Comparison of ENCODE assay signal across 12 cellular contexts in the genomic region with DNA sequence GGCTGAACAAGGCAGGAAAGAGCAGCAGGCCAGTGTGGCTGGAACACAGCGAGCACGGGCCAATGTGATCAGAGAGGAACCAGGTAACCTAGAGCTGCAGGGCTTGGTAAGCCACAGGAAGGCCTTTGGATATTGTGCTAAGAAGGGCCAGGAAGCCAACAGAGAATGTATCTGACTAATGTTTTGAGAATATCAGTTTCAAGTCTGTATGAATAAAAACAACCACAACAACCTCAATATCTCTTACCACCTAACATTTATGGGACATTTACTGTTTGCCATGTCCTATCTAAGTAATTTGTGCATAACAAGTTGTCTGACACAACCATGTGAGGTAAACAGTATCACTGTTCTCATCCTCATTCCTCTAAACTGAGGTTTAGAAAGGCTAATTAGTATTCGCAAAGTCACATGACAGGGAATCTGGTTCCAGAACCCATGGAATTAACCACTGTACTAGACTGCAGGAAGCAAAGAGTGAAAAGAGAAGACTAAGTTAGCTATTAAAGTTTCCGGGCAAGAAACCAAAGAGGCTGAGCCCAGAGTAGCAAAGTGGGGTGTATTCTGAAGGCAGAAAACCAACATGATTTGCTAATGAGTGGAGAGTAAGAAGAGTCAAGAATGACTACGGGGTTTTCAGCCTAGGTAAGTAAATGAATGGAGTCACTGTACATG. TPM values are rescaled to one million over a fixed set of nuclear protein-coding genes. Genes with fewer than 3 reads are reported as not detected.
DNase-seq lines count a peak whose midpoint lies in the region; ATAC-seq and TF ChIP-seq lines count a peak whose summit lies in the region.
"Had no signal": no experiment of that assay in that cellular context is flagged by ENCODE, and none has a peak within 500 bp of the region (broad histone marks: within the 10 kb centered on the region; RNA-seq: fewer than 3 reads in every experiment).

No MANE protein-coding gene starts in this region.

- H3K27me3 Mint-ChIP-seq in activated CD4-positive, alpha-beta memory T cell treated with anti-CD3 and anti-CD28 coated beads for 36 hours = no peaks in the 10 kb centered on the region
- H3K27me3 Mint-ChIP-seq in natural killer cell treated with Interleukin-12 subunit alpha and Interleukin-12 subunit beta and Interleukin-15 and Interleukin-18, amount 100 ng/mL, for 72 hours = no peaks in the 10 kb centered on the region

- H3K9me3 ChIP-seq in upper lobe of right lung (no peaks in the 10 kb centered on the region), stomach (no peaks in the 10 kb centered on the region)
- H3K9me3 ChIP-seq: upper lobe of left lung had no signal

- H3K27me3 ChIP-seq in upper lobe of right lung (no peaks in the 10 kb centered on the region), stomach (no peaks in the 10 kb centered on the region)
- H3K27me3 ChIP-seq: upper lobe of left lung had no signal

- ATAC-seq in GM19025 (IDR thresholded peaks at IDR 0.05; ENCODE audit: low read depth, unreplicated experiment) (peak; percentile 45), HG02759 (IDR thresholded peaks at IDR 0.05; ENCODE audit: unreplicated experiment) (peak; percentile 50), upper lobe of right lung (no peak)
- ATAC-seq in natural killer cell treated with Interleukin-12 subunit alpha and Interleukin-12 subunit beta and Interleukin-15 and Interleukin-18, amount 100 ng/mL, for 72 hours = peak in 1 of 2 donors; percentile 82

- no peaks in the 10 kb centered on the region for H3K36me3 Mint-ChIP-seq in activated CD4-positive, alpha-beta memory T cell treated with anti-CD3 and anti-CD28 coated beads for 36 hours
- H3K36me3 Mint-ChIP-seq in natural killer cell treated with Interleukin-12 subunit alpha and Interleukin-12 subunit beta and Interleukin-15 and Interleukin-18, amount 100 ng/mL, for 72 hours = no peaks in the 10 kb centered on the region

- H3K4me3 ChIP-seq in upper lobe of right lung (no peak overlapping the region), stomach (no peak overlapping the region)
- H3K4me3 ChIP-seq: upper lobe of left lung had no signal

- H3K36me3 ChIP-seq in upper lobe of right lung (no peaks in the 10 kb centered on the region), stomach (no peaks in the 10 kb centered on the region)
- H3K36me3 ChIP-seq: upper lobe of left lung had no signal

- no peaks in the 10 kb centered on the region for H3K9me3 Mint-ChIP-seq in activated CD4-positive, alpha-beta memory T cell treated with anti-CD3 and anti-CD28 coated beads for 36 hours
- no peaks in the 10 kb centered on the region for H3K9me3 Mint-ChIP-seq in natural killer cell treated with Interleukin-12 subunit alpha and Interleukin-12 subunit beta and Interleukin-15 and Interleukin-18, amount 100 ng/mL, for 72 hours

- no peak for TF ChIP-seq POLR2A in stomach (IDR thresholded peaks at IDR 0.05)

- CTCF ChIA-PET in activated CD4-positive, alpha-beta memory T cell treated with anti-CD3 and anti-CD28 coated beads for 36 hours (lab: Charles Lee) = no interaction called here

- DNase-seq in activated CD4-positive, alpha-beta memory T cell treated with anti-CD3 and anti-CD28 coated beads for 36 hours = peak; percentile 48
- DNase-seq in natural killer cell treated with Interleukin-12 subunit alpha and Interleukin-12 subunit beta and Interleukin-15 and Interleukin-18, amount 100 ng/mL, for 72 hours (ENCODE audit: low spot score) = no peak
- no peak for DNase-seq in upper lobe of right lung
- DNase-seq in amygdala (lab: John Stamatoyannopoulos, UW) = no peak
- DNase-seq in stomach = no peak
- DNase-seq in LoVo (ENCODE audit: low spot score) = no peak
- DNase-seq: left cardiac atrium, NCI-H2227 treated with DMSO at 0.1 percent for 48 hours, upper lobe of left lung had no signal

- POLR2A ChIA-PET in activated CD4-positive, alpha-beta memory T cell treated with anti-CD3 and anti-CD28 coated beads for 36 hours (lab: Charles Lee) = no interaction called here

- H3K27ac Mint-ChIP-seq in activated CD4-positive, alpha-beta memory T cell treated with anti-CD3 and anti-CD28 coated beads for 36 hours = peak overlapping the region; percentile 33
- H3K27ac Mint-ChIP-seq in natural killer cell treated with Interleukin-12 subunit alpha and Interleukin-12 subunit beta and Interleukin-15 and Interleukin-18, amount 100 ng/mL, for 72 hours = peak overlapping the region in 1 of 2 donors; percentile 48

- WGBS in stomach, 5 donors = 62 to 75% (median 69%) methylated on average over 5 of the region's 5 CpGs

- no peak for TF ChIP-seq EP300 in stomach (IDR thresholded peaks at IDR 0.05)

- H3K27ac ChIP-seq in upper lobe of right lung (no peak overlapping the region), stomach (no peak overlapping the region)
- H3K27ac ChIP-seq: upper lobe of left lung, VCaP had no signal

- intact Hi-C loops in activated CD4-positive, alpha-beta memory T cell treated with anti-CD3 and anti-CD28 coated beads for 36 hours (cut with micrococcal nuclease) = loop anchor here (2.0 to 10.0 kb wide), 2 partner anchors 36 to 88 kb away; no protein-coding TSS in a partner anchor
- intact Hi-C loops in upper lobe of right lung (cut with DNase I) (no loop called here), stomach (cut with DNase I; ENCODE audit: low total_unique reads) (no loop called here)

- no peak overlapping the region for H3K4me3 Mint-ChIP-seq in activated CD4-positive, alpha-beta memory T cell treated with anti-CD3 and anti-CD28 coated beads for 36 hours
- peak overlapping the region; percentile 34 for H3K4me3 Mint-ChIP-seq in natural killer cell treated with Interleukin-12 subunit alpha and Interleukin-12 subunit beta and Interleukin-15 and Interleukin-18, amount 100 ng/mL, for 72 hours

- peaks cover 32% of the 10 kb centered on the region for H3K4me1 Mint-ChIP-seq in activated CD4-positive, alpha-beta memory T cell treated with anti-CD3 and anti-CD28 coated beads for 36 hours (ENCODE audit: low read depth)
- H3K4me1 Mint-ChIP-seq in natural killer cell treated with Interleukin-12 subunit alpha and Interleukin-12 subunit beta and Interleukin-15 and Interleukin-18, amount 100 ng/mL, for 72 hours (ENCODE audit: low read depth in 2 of 2) = peaks cover 24 to 36% of the 10 kb centered on the region in 2 donors

- peaks cover 16% of the 10 kb centered on the region for H3K4me1 ChIP-seq in upper lobe of right lung
- H3K4me1 ChIP-seq in stomach = peaks cover 0 to 47% (median 21%) of the 10 kb centered on the region in 4 donors

- no peak for TF ChIP-seq CTCF in upper lobe of right lung (IDR thresholded peaks at IDR 0.05)
- no peak for TF ChIP-seq CTCF in stomach (IDR thresholded peaks at IDR 0.05)

RNA-seq across cellular contexts. Expression of gene SPRTN, which starts 38.9 kb away (rescaled TPM):
- total RNA-seq in activated CD4-positive, alpha-beta memory T cell treated with anti-CD3 and anti-CD28 coated beads for 36 hours = 10 to 100 TPM in 1 of 2 experiments, 1 to 10 TPM in 1; 7.4 to 11.0 TPM
- total RNA-seq in natural killer cell treated with Interleukin-12 subunit alpha and Interleukin-12 subunit beta and Interleukin-15 and Interleukin-18, amount 100 ng/mL, for 72 hours = 10 to 100 TPM; 16.0 to 23.1 TPM
- 9.6 TPM for total RNA-seq in upper lobe of right lung
- total RNA-seq in stomach = 10 to 100 TPM; 11.6 to 62.5 (median 25.8) TPM
- polyA plus RNA-seq in stomach = 1 to 10 TPM; 3.2 to 4.3 (median 3.9) TPM

RNA-seq across cellular contexts. Expression of gene EXOC8, which starts 39.4 kb away (rescaled TPM):
- total RNA-seq in activated CD4-positive, alpha-beta memory T cell treated with anti-CD3 and anti-CD28 coated beads for 36 hours = 10 to 100 TPM; 14.4 to 15.2 TPM
- 10 to 100 TPM; 20.2 to 25.2 TPM for total RNA-seq in natural killer cell treated with Interleukin-12 subunit alpha and Interleukin-12 subunit beta and Interleukin-15 and Interleukin-18, amount 100 ng/mL, for 72 hours
- 19.3 TPM for total RNA-seq in upper lobe of right lung
- total RNA-seq in stomach = 10 to 100 TPM in 3 of 5 donors, 1 to 10 TPM in 2; 6.7 to 21.8 (median 14.5) TPM
- polyA plus RNA-seq in stomach = 1 to 10 TPM; 1.8 to 3.1 (median 2.4) TPM

RNA-seq across cellular contexts. Expression of gene EGLN1, which starts 45.1 kb away (rescaled TPM):
- 10 to 100 TPM; 15.8 to 16.2 TPM for total RNA-seq in activated CD4-positive, alpha-beta memory T cell treated with anti-CD3 and anti-CD28 coated beads for 36 hours
- 10 to 100 TPM; 15.5 to 25.9 TPM for total RNA-seq in natural killer cell treated with Interleukin-12 subunit alpha and Interleukin-12 subunit beta and Interleukin-15 and Interleukin-18, amount 100 ng/mL, for 72 hours
- 23.5 TPM for total RNA-seq in upper lobe of right lung
- 10 to 100 TPM; 10.3 to 43.0 (median 34.8) TPM for total RNA-seq in stomach
- 10 to 100 TPM in 2 of 3 donors, 1 to 10 TPM in 1; 7.0 to 13.1 (median 10.4) TPM for polyA plus RNA-seq in stomach
